ENCODE assay signal across 12 cellular contexts in genomic region chr20:62622178-62622876, GRCh38. TPM values are rescaled to one million over a fixed set of nuclear protein-coding genes. Genes with fewer than 3 reads are reported as not detected.
DNase-seq lines count a peak whose midpoint lies in the region; ATAC-seq and TF ChIP-seq lines count a peak whose summit lies in the region.
"Had no signal": no experiment of that assay in that cellular context is flagged by ENCODE, and none has a peak within 500 bp of the region (broad histone marks: within the 10 kb centered on the region; RNA-seq: fewer than 3 reads in every experiment).

No MANE protein-coding gene starts in this region.

- H3K4me1 ChIP-seq in heart left ventricle (peaks cover 18 to 71% (median 42%) of the 10 kb centered on the region in 12 donors), uterus (peaks cover 9 to 12% of the 10 kb centered on the region in 2 donors)

- H3K36me3 ChIP-seq in heart left ventricle (no peaks in the 10 kb centered on the region), uterus (no peaks in the 10 kb centered on the region)

- H3K9me3 ChIP-seq in heart left ventricle: no peaks in the 10 kb centered on the region
- H3K9me3 ChIP-seq in uterus: no peaks in the 10 kb centered on the region

- peak overlapping the region; percentile 69 for H3K4me3 Mint-ChIP-seq in natural killer cell

- peak overlapping the region; percentile 89 to 96 (median 92) for H3K27ac ChIP-seq in heart left ventricle
- H3K27ac ChIP-seq in cingulate gyrus (ENCODE audit: low read depth, low read length): peak overlapping the region; percentile 83
- H3K27ac ChIP-seq in uterus: peak overlapping the region; percentile 85 to 91

- DNase-seq in heart left ventricle (no peak), cardiac septum (ENCODE audit: low spot score) (no peak), natural killer cell (no peak), uterus (no peak)
- no peak for DNase-seq in activated effector memory CD4-positive, alpha-beta T cell treated with Interleukin-2 at 50 U/mL for 16 hours
- DNase-seq: naive B cell, NCI-H2081 treated with DMSO at 0.1 percent for 48 hours, SHP77 treated with DMSO at 0.1 percent for 48 hours had no signal

- peak overlapping the region in 1 of 2 donors; percentile 92 for H3K27ac Mint-ChIP-seq in natural killer cell

- H3K27me3 ChIP-seq in heart left ventricle (no peaks in the 10 kb centered on the region), uterus (no peaks in the 10 kb centered on the region)

- no peaks in the 10 kb centered on the region for H3K36me3 Mint-ChIP-seq in natural killer cell
- H3K36me3 Mint-ChIP-seq: naive B cell had no signal

- no peaks in the 10 kb centered on the region for H3K9me3 Mint-ChIP-seq in natural killer cell
- H3K9me3 Mint-ChIP-seq: naive B cell had no signal

- H3K4me1 Mint-ChIP-seq in natural killer cell: peaks cover 38% of the 10 kb centered on the region in 2 donors

- H3K27me3 Mint-ChIP-seq in natural killer cell (ENCODE audit: low read depth in 2 of 2): no peaks in the 10 kb centered on the region
- H3K27me3 Mint-ChIP-seq: naive B cell had no signal

- ATAC-seq in heart left ventricle (no peak), natural killer cell (no peak), GM19463 (IDR thresholded peaks at IDR 0.05; ENCODE audit: unreplicated experiment) (no peak), GM18907 (IDR thresholded peaks at IDR 0.05; ENCODE audit: unreplicated experiment) (no peak)

- 77 to 83% (median 78%) methylated on average over 16 to 25 of the region's 25 CpGs for WGBS in heart left ventricle, 4 donors

- no peak overlapping the region for H3K4me3 ChIP-seq in heart left ventricle
- no peak overlapping the region for H3K4me3 ChIP-seq in uterus

- intact Hi-C loops in heart left ventricle (cut with DNase I): loop anchor here in 1 of 10 donors (2.0 kb wide), 1 partner anchor 30 kb away; no protein-coding TSS in a partner anchor
- intact Hi-C loops in cardiac septum (cut with DNase I): no loop called here
- intact Hi-C loops in natural killer cell (cut with micrococcal nuclease): no loop called here
- intact Hi-C loops in uterus (cut with DNase I; ENCODE audit: low total_unique reads): no loop called here

- TF ChIP-seq POLR2A in heart left ventricle (IDR thresholded peaks at IDR 0.05) (no peak), uterus (IDR thresholded peaks at IDR 0.05) (no peak)

- TF ChIP-seq CTCF in heart left ventricle (IDR thresholded peaks at IDR 0.05): no peak
- TF ChIP-seq CTCF in natural killer cell (IDR thresholded peaks at IDR 0.05): no peak
- TF ChIP-seq CTCF in uterus (IDR thresholded peaks at IDR 0.05): no peak

RNA-seq across cellular contexts. Expression of gene SLCO4A1, which starts 20.0 kb away (rescaled TPM):
- total RNA-seq in heart left ventricle (10 to 100 TPM in 5 of 9 donors, 1 to 10 TPM in 3, under 1 TPM in 1; 1.00 to 54.0 (median 10.4) TPM), cardiac septum (10.8 TPM), natural killer cell (1 to 10 TPM in 2 of 3 donors, under 1 TPM in 1; 0.59 to 1.4 (median 1.1) TPM), uterus (10 to 100 TPM in 3 of 4 donors, 1 to 10 TPM in 1; 1.8 to 51.2 (median 29.9) TPM)
- 10 to 100 TPM; 14.5 to 24.4 TPM for polyA plus RNA-seq in heart left ventricle
- total RNA-seq: chondrocyte had no signal
